Comparison of ENCODE assay signal across 19 cellular contexts in the genomic region with DNA sequence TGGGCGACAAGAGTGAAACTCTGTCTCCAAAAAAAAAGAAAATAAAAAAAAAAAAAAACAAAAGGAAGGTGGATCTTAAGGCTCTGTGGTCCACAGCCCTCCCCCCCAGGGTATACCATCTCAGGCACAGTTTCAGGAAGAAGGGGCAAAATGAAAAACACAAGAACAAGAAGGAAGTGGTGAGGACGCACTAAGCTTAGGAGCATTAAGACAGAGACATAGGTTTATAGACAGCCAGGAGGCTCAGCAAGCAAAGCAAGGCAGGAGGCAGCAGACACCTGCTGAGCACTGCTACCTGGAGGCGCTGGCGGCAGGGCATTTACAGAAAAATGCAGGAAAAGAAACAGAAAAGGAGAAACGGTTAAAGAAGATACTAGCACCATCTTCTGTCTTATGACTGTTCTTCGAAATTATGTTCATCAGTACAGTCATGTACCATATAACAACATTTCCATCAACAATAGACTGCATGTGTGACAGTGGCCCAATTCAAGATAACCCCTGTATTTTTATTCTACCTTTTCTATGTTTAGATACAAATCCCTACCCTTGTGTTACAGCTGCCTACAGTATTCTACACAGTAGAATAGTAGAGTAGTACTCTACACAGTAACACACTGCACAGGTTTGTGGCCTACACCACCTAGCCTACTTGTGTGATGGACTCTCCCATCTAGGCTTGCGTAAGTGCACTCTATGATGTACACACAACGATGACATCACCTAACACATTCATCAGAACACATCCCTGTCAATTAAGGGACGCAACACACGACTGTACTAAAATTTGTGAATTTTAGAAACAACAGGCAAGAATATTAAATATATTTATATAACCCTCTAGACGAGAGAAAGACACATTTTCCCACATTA.
DNase-seq lines count a peak whose midpoint lies in the region; ATAC-seq and TF ChIP-seq lines count a peak whose summit lies in the region.
"Had no signal": no experiment of that assay in that cellular context is flagged by ENCODE, and none has a peak within 500 bp of the region (broad histone marks: within the 10 kb centered on the region; RNA-seq: fewer than 3 reads in every experiment).

No MANE protein-coding gene starts in this region.

- H3K27me3 Mint-ChIP-seq in activated CD4-positive, alpha-beta T cell treated with anti-CD3 and anti-CD28 coated beads for 36 hours = no peaks in the 10 kb centered on the region
- H3K27me3 Mint-ChIP-seq in central memory CD8-positive, alpha-beta T cell = no peaks in the 10 kb centered on the region
- H3K27me3 Mint-ChIP-seq: brain had no signal

- peaks cover 69% of the 10 kb centered on the region for H3K4me1 Mint-ChIP-seq in activated CD4-positive, alpha-beta T cell treated with anti-CD3 and anti-CD28 coated beads for 36 hours
- peaks cover 59% of the 10 kb centered on the region for H3K4me1 Mint-ChIP-seq in central memory CD8-positive, alpha-beta T cell
- H3K4me1 Mint-ChIP-seq: brain had no signal

- peak; percentile 42 for DNase-seq in activated CD4-positive, alpha-beta T cell treated with anti-CD3 and anti-CD28 coated beads for 36 hours
- no peak for DNase-seq in activated CD4-positive, alpha-beta T cell treated with anti-CD3 and anti-CD28 coated beads for 1 hour
- DNase-seq in T follicular helper cell (ENCODE audit: low read depth) (peak; percentile 12), spleen (no peak), osteoblast (ENCODE audit: insufficient read length, low spot score, missing footprints) (no peak), DMS 273 treated with DMSO at 0.1 percent for 48 hours (lab: John Stamatoyannopoulos, UW) (no peak), C1 segment of cervical spinal cord (lab: John Stamatoyannopoulos, UW) (no peak)
- DNase-seq in central memory CD8-positive, alpha-beta T cell (ENCODE audit: low spot score in 2 of 2) = no peak
- DNase-seq: activated CD8-positive, alpha-beta memory T cell treated with anti-CD3 and anti-CD28 coated beads, Interleukin-2, amount 50 U/mL, for 4 hours; COR-L47; glutamatergic neuron; HCEC 1CT; NCI-H2029; NCI-H748 treated with DMSO at 0.1 percent for 48 hours; right cardiac atrium had no signal

- H3K4me1 ChIP-seq in spleen (peaks cover 0 to 78% (median 26%) of the 10 kb centered on the region in 6 donors), osteoblast (ENCODE audit: insufficient read depth, low read length) (no peaks in the 10 kb centered on the region)
- H3K4me1 ChIP-seq: suprapubic skin had no signal

- H3K36me3 ChIP-seq in spleen (peaks cover 2 to 100% (median 77%) of the 10 kb centered on the region in 6 donors), osteoblast (ENCODE audit: insufficient read depth, low read length) (peaks cover 84% of the 10 kb centered on the region)

- H3K9me3 Mint-ChIP-seq in activated CD4-positive, alpha-beta T cell treated with anti-CD3 and anti-CD28 coated beads for 36 hours (ENCODE audit: low read depth) = no peaks in the 10 kb centered on the region
- H3K9me3 Mint-ChIP-seq in central memory CD8-positive, alpha-beta T cell = no peaks in the 10 kb centered on the region
- H3K9me3 Mint-ChIP-seq: brain, nephron had no signal

- peak; percentile 59 for ATAC-seq in activated CD4-positive, alpha-beta T cell treated with anti-CD3 and anti-CD28 coated beads for 36 hours
- no peak for ATAC-seq in central memory CD8-positive, alpha-beta T cell (replicated peaks; ENCODE audit: extremely low read depth, poor library complexity, severe bottlenecking)

- H3K27ac Mint-ChIP-seq in activated CD4-positive, alpha-beta T cell treated with anti-CD3 and anti-CD28 coated beads for 36 hours = peak overlapping the region; percentile 81
- peak overlapping the region; percentile 54 for H3K27ac Mint-ChIP-seq in central memory CD8-positive, alpha-beta T cell (ENCODE audit: low read depth)
- H3K27ac Mint-ChIP-seq: brain, nephron had no signal

- CTCF ChIA-PET in activated CD4-positive, alpha-beta T cell treated with anti-CD3 and anti-CD28 coated beads for 36 hours (lab: Charles Lee) = interaction anchor here (0.6 to 1.5 kb wide), 3 partner anchors 16 to 59 kb away, joined by 3 to 5 read pairs (median 4); no protein-coding TSS in a partner anchor

- H3K9me3 ChIP-seq in spleen = no peaks in the 10 kb centered on the region
- H3K9me3 ChIP-seq in osteoblast (ENCODE audit: low read depth, low read length) = no peaks in the 10 kb centered on the region
- H3K9me3 ChIP-seq: suprapubic skin had no signal

- H3K36me3 Mint-ChIP-seq in activated CD4-positive, alpha-beta T cell treated with anti-CD3 and anti-CD28 coated beads for 36 hours (ENCODE audit: low read depth) = peaks cover 78% of the 10 kb centered on the region
- H3K36me3 Mint-ChIP-seq in central memory CD8-positive, alpha-beta T cell (ENCODE audit: insufficient read depth) = peaks cover 55% of the 10 kb centered on the region

- WGBS in spleen, 5 donors = 75 to 90% (median 81%) methylated on average over 11 of the region's 11 CpGs

- H3K79me2 ChIP-seq in osteoblast (ENCODE audit: insufficient read depth, low read length) = peaks cover 63% of the 10 kb centered on the region

- no peak overlapping the region for H2AFZ ChIP-seq in osteoblast (ENCODE audit: low read length)

- H3K27me3 ChIP-seq in spleen (replicated peaks in 1 of 7) (no peaks in the 10 kb centered on the region), osteoblast (ENCODE audit: insufficient read depth, low read length) (no peaks in the 10 kb centered on the region)
- H3K27me3 ChIP-seq: suprapubic skin had no signal

- no peak overlapping the region for H3K4me3 Mint-ChIP-seq in activated CD4-positive, alpha-beta T cell treated with anti-CD3 and anti-CD28 coated beads for 36 hours
- H3K4me3 Mint-ChIP-seq in central memory CD8-positive, alpha-beta T cell = no peak overlapping the region
- H3K4me3 Mint-ChIP-seq: brain, nephron had no signal

- POLR2A ChIA-PET in activated CD4-positive, alpha-beta T cell treated with anti-CD3 and anti-CD28 coated beads for 36 hours (lab: Charles Lee) = interaction anchor here (0.5 to 0.7 kb wide), 2 partner anchors 9 kb away, joined by 3 to 4 read pairs; no protein-coding TSS in a partner anchor

- TF ChIP-seq POLR2A in spleen (IDR thresholded peaks at IDR 0.05) = no peak

- H4K20me1 ChIP-seq in osteoblast (ENCODE audit: insufficient read depth, low read length) = peaks cover 2% of the 10 kb centered on the region

- H3K27ac ChIP-seq in spleen (peak overlapping the region in 7 of 8 donors; percentile 52 to 98 (median 85)), osteoblast (ENCODE audit: low read depth, low read length) (no peak overlapping the region)
- H3K27ac ChIP-seq: 22Rv1, suprapubic skin had no signal

- H3K4me3 ChIP-seq in spleen (peak overlapping the region in 1 of 8 donors; percentile 36), osteoblast (ENCODE audit: insufficient read depth, low read length) (no peak overlapping the region)
- H3K4me3 ChIP-seq: suprapubic skin had no signal

- H3K4me2 ChIP-seq in osteoblast (ENCODE audit: insufficient read depth, low read length) = no peak overlapping the region

- TF ChIP-seq CTCF in spleen (IDR thresholded peaks at IDR 0.05 in 8 of 11, conservative IDR thresholded peaks at IDR 0.05 in 3 of 11) (peak in 1 of 11 experiments; percentile 20), osteoblast (IDR thresholded peaks at IDR 0.05; ENCODE audit: extremely low read depth, low read depth, low read length) (no peak)

- intact Hi-C loops in activated CD4-positive, alpha-beta T cell treated with anti-CD3 and anti-CD28 coated beads for 36 hours (cut with DNase I, micrococcal nuclease) = loop anchor here in 1 of 2 experiments (1.0 kb wide), 1 partner anchor 8 kb away; no protein-coding TSS in a partner anchor
- intact Hi-C loops in spleen (cut with DNase I; ENCODE audit: low total_unique reads) = no loop called here

Comparison
In these comparisons a context has a peak if more than half of its experiments do, and no peak if none do; other contexts are left out.
1. DNase-seq: peak in activated CD4-positive, alpha-beta T cell treated with anti-CD3 and anti-CD28 coated beads for 36 hours (single experiment) and T follicular helper cell (single experiment); none in activated CD4-positive, alpha-beta T cell treated with anti-CD3 and anti-CD28 coated beads for 1 hour (single experiment), central memory CD8-positive, alpha-beta T cell (0 of 2), spleen (single experiment), osteoblast (single experiment), DMS 273 treated with DMSO at 0.1 percent for 48 hours (single experiment) and C1 segment of cervical spinal cord (0 of 14).